ENCODE assay signal across 1 cellular context in the genomic region with DNA sequence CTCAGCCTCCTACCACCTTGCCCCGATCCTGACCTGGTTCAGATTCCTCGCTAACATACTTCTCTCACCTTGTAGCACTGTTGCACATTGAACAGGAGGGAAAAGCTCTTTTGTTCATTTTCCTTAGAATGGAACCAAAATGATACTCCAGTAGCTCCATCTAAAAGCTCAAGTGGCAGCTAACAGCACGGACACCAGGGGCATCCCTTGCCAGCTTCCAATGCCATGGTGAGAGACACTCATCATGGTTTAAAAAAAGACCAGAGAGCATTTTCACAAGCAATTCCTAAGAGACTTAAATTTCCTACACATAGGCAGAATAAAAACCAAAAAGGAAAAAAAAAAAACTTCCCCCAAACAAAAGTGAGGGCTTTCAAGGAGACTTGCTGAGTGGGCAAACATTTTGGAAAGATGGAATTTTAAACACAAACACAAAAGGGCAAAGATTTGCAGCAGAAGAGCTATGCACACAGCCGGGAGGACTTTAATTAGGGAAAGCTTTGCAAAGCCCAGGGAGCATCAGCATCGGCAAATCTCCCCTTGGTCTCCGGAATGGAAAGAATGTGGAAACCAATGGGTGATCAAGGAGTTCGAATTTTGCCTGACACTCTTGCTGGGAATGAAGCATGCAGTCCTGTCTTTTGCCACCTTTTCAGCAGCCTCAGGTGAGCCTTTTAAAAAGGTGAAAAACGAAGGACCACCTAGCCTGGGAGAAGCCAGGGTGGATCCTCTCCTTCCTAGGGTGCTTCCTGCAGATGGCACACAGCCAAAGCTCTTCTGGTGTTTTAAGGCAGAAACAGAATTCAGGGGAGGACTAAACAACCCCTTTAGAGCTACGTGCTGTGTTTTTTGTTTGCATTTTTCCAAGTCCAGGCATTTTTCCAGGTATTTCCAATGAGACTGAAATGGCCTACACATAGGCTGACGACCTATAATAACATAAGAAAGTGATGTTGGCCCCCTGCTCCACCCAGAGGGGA.
TF ChIP-seq lines count a peak whose summit lies in the region.

No MANE protein-coding gene starts in this region.

TF ChIP-seq in H1, 55 proteins besides CTCF, POLR2A, EP300 and RAD21:
- peak; percentile 75 for TF ChIP-seq NANOG (IDR thresholded peaks at IDR 0.05; ENCODE audit: insufficient read depth, low read depth, low read length, poor library complexity, severe bottlenecking)
- TF ChIP-seq PHF8 (conservative IDR thresholded peaks at IDR 0.05; ENCODE audit: low read depth, low read length): no peak
- no peak for TF ChIP-seq KDM1A (IDR thresholded peaks at IDR 0.05; ENCODE audit: borderline replicate concordance, low read length)
- no peak for TF ChIP-seq RNF2 (IDR thresholded peaks at IDR 0.05; ENCODE audit: borderline replicate concordance, low read depth, low read length, missing control alignments, poor library complexity, severe bottlenecking)
- TF ChIP-seq RBBP5 (IDR thresholded peaks at IDR 0.05; ENCODE audit: borderline replicate concordance, low read depth, low read length): no peak
- no peak for TF ChIP-seq BCL11A (IDR thresholded peaks at IDR 0.05; ENCODE audit: low read depth in 2 of 2, low read length in 2 of 2)
- peak; percentile 92 for TF ChIP-seq TEAD4 (IDR thresholded peaks at IDR 0.05; ENCODE audit: low read depth, low read length)
- peak; percentile 93 for TF ChIP-seq MAX (IDR thresholded peaks at IDR 0.05)
- TF ChIP-seq CREB1 (IDR thresholded peaks at IDR 0.05): no peak
- no peak for TF ChIP-seq TCF12 (IDR thresholded peaks at IDR 0.05; ENCODE audit: low read depth, low read length)
- no peak for TF ChIP-seq SIX5 (IDR thresholded peaks at IDR 0.05; ENCODE audit: low read depth, low read length)
- no peak for TF ChIP-seq EGR1 (IDR thresholded peaks at IDR 0.05; ENCODE audit: borderline replicate concordance, low read depth, low read length)
- TF ChIP-seq GTF2F1 (IDR thresholded peaks at IDR 0.05; ENCODE audit: borderline replicate concordance, low read depth, low read length): no peak
- no peak; a peak in 1 of 4 replicates for TF ChIP-seq SIN3A (conservative IDR thresholded peaks at IDR 0.05 in 1 of 2, IDR thresholded peaks at IDR 0.05 in 1 of 2; ENCODE audit: low read depth in 1 of 2, low read length in 2 of 2)
- TF ChIP-seq EZH2 (IDR thresholded peaks at IDR 0.05; ENCODE audit: low read depth, low read length, severe bottlenecking): no peak
- no peak for TF ChIP-seq JUN (IDR thresholded peaks at IDR 0.05; ENCODE audit: low read depth, low read length)
- TF ChIP-seq, protein P1, sequence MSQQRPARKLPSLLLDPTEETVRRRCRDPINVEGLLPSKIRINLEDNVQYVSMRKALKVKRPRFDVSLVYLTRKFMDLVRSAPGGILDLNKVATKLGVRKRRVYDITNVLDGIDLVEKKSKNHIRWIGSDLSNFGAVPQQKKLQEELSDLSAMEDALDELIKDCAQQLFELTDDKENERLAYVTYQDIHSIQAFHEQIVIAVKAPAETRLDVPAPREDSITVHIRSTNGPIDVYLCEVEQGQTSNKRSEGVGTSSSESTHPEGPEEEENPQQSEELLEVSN (IDR thresholded peaks at IDR 0.05): peak; percentile 97
- TF ChIP-seq CEBPB (IDR thresholded peaks at IDR 0.05; ENCODE audit: low read depth, low read length): no peak
